ENCODE assay signal across 13 cellular contexts in the genomic region with DNA sequence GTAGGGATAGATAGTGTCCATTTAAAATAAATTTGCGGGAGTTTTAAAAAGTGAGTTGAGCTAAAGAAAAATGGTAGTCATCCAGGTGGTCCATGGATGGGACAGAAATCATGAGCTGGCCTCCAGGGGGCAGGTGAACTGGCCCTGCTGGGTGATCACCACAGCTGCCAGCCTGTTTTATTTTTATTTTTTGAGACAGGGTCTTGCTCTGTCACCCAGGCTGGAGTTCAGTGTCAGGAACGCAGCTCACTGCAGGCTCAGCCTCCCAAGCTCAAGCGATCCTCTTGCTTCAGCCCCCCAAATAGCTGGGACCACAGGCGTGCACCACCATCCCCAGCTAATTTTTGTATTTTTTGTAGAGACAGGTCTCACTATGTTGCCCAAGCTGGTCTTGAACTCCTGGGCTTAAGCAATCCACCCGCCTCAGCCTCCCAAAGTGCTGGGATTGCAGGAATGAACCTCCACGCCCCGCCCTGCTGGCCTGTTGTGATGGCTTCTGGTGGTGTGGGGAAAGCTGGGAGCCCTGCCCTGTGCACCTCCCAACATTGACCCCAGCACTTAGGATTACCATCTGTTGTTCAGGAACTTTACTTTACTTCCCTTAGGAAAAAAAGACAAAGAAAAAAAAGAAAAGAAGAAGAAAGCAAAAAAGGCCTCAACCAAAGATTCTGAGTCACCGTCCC. TPM values are rescaled to one million over a fixed set of nuclear protein-coding genes. Genes with fewer than 3 reads are reported as not detected.
DNase-seq lines count a peak whose midpoint lies in the region; ATAC-seq and TF ChIP-seq lines count a peak whose summit lies in the region.
"Had no signal": no experiment of that assay in that cellular context is flagged by ENCODE, and none has a peak within 500 bp of the region (broad histone marks: within the 10 kb centered on the region; RNA-seq: fewer than 3 reads in every experiment).

No MANE protein-coding gene starts in this region.

- ATAC-seq in activated B cell treated with CpG ODN at 0.5 μM for 24 hours (ENCODE audit: low read depth) (no peak), GM18511 (IDR thresholded peaks at IDR 0.05; ENCODE audit: unreplicated experiment) (no peak), GM19397 (IDR thresholded peaks at IDR 0.05; ENCODE audit: unreplicated experiment) (no peak), PC-3 (no peak)
- ATAC-seq in naive thymus-derived CD4-positive, alpha-beta T cell = no peak

- no peaks in the 10 kb centered on the region for H3K9me3 Mint-ChIP-seq in CD14-positive monocyte
- H3K9me3 Mint-ChIP-seq in activated B cell treated with CpG ODN at 0.5 μM for 24 hours = no peaks in the 10 kb centered on the region
- H3K9me3 Mint-ChIP-seq in naive thymus-derived CD4-positive, alpha-beta T cell = no peaks in the 10 kb centered on the region

- no peaks in the 10 kb centered on the region for H3K9me3 ChIP-seq in naive thymus-derived CD4-positive, alpha-beta T cell (ENCODE audit: control insufficient read depth in 2 of 3, low read length in 3 of 3)
- no peaks in the 10 kb centered on the region for H3K9me3 ChIP-seq in PC-3 (ENCODE audit: low read length)
- H3K9me3 ChIP-seq: transverse colon had no signal

- BruUV-seq in PC-3 (replicated peaks; lab: Mats Ljungman, UMichigan) = no TSS peak

- TF ChIP-seq CTCF in CD14-positive monocyte (IDR thresholded peaks at IDR 0.05) (no peak), GM12872 (IDR thresholded peaks at IDR 0.05; ENCODE audit: insufficient read depth, low read depth, low read length) (peak; percentile 30; the same call in 1 of the 3 replicates), activated B cell treated with CpG ODN at 0.5 μM for 24 hours (IDR thresholded peaks at IDR 0.05) (no peak), PC-3 (conservative IDR thresholded peaks at IDR 0.05; ENCODE audit: low read depth, low read length) (no peak; the same call in 1 of the 2 replicates)

- no peaks in the 10 kb centered on the region for H3K27me3 ChIP-seq in naive thymus-derived CD4-positive, alpha-beta T cell (ENCODE audit: control insufficient read depth in 2 of 2, insufficient read depth in 2 of 2, low read length in 2 of 2)
- no peaks in the 10 kb centered on the region for H3K27me3 ChIP-seq in PC-3 (ENCODE audit: low read length)
- H3K27me3 ChIP-seq: transverse colon had no signal

- DNase-seq in CD14-positive monocyte (ENCODE audit: low spot score) (no peak), activated B cell treated with CpG ODN at 0.5 μM for 24 hours (no peak), CD1c-positive myeloid dendritic cell (ENCODE audit: extremely low spot score) (no peak), PC-3 (no peak)
- no peak for DNase-seq in naive thymus-derived CD4-positive, alpha-beta T cell
- DNase-seq: amniotic stem cell; NCI-H1092 treated with DMSO at 0.1 percent for 48 hours; NK-92 treated with Interleukin-12 subunit alpha and Interleukin-12 subunit beta, amount 100 ng/mL, for 24 hours had no signal

- CTCF ChIA-PET in activated B cell treated with CpG ODN at 0.5 μM for 24 hours (lab: Charles Lee) (interaction anchor here (1.3 to 10.0 kb wide), 7 partner anchors 9 to 59 kb away, joined by 4 to 175 read pairs (median 9); partner anchors contain the start of genes CD74 and RPS14), PC-3 (lab: Charles Lee) (interaction anchor here (0.6 kb wide), 1 partner anchor 52 kb away, joined by 3 read pairs; no protein-coding TSS in a partner anchor)
- CTCF ChIA-PET in naive thymus-derived CD4-positive, alpha-beta T cell (lab: Charles Lee) = no interaction called here

- no peak overlapping the region for H2AFZ ChIP-seq in PC-3 (ENCODE audit: low read length)

- intact Hi-C loops in CD14-positive monocyte (cut with micrococcal nuclease) (loop anchor here in 1 of 2 donors (5.0 kb wide), 1 partner anchor 39 kb away; no protein-coding TSS in a partner anchor), activated B cell treated with CpG ODN at 0.5 μM for 24 hours (cut with micrococcal nuclease) (loop anchor here (1.0 to 2.0 kb wide), 4 partner anchors 14 to 52 kb away; partner anchors contain the start of genes CD74 and TCOF1), PC-3 (cut with micrococcal nuclease) (loop anchor here (1.0 kb wide), 1 partner anchor 38 kb away; no protein-coding TSS in a partner anchor)
- intact Hi-C loops in naive thymus-derived CD4-positive, alpha-beta T cell (cut with micrococcal nuclease) = loop anchor here (1.0 kb wide), 1 partner anchor 38 kb away; no protein-coding TSS in a partner anchor

- H4K20me1 ChIP-seq in PC-3 (ENCODE audit: low read length) = no peaks in the 10 kb centered on the region

- POLR2A ChIA-PET in activated B cell treated with CpG ODN at 0.5 μM for 24 hours (lab: Charles Lee) = interaction anchor here (0.6 to 30.4 kb wide), 16 partner anchors 10 to 361 kb away, joined by 3 to 2478 read pairs (median 5); partner anchors contain the start of genes CD74, DCTN4, RPS14 and TCOF1
- POLR2A ChIA-PET in naive thymus-derived CD4-positive, alpha-beta T cell (lab: Charles Lee) = interaction anchor here (0.5 to 1.6 kb wide), 3 partner anchors 9 to 1367 kb away, joined by 3 to 5 read pairs (median 4); no protein-coding TSS in a partner anchor
- POLR2A ChIA-PET in PC-3 (lab: Charles Lee; ENCODE audit: unreplicated experiment) = no interaction called here

- H3F3A ChIP-seq in PC-3 (ENCODE audit: low read length, unreplicated experiment) = no peaks in the 10 kb centered on the region

- H3K4me1 Mint-ChIP-seq in CD14-positive monocyte (peaks cover 3% of the 10 kb centered on the region), activated B cell treated with CpG ODN at 0.5 μM for 24 hours (peaks cover 47% of the 10 kb centered on the region)
- peaks cover 0 to 6% (median 5%) of the 10 kb centered on the region in 7 donors for H3K4me1 Mint-ChIP-seq in naive thymus-derived CD4-positive, alpha-beta T cell

- H3K9ac ChIP-seq in PC-3 (ENCODE audit: low read length) = no peak overlapping the region

- H3K27ac Mint-ChIP-seq in CD14-positive monocyte = peak overlapping the region in 5 of 7 donors; percentile 18 to 72 (median 57)
- H3K27ac Mint-ChIP-seq in activated B cell treated with CpG ODN at 0.5 μM for 24 hours = peak overlapping the region; percentile 53
- peak overlapping the region in 6 of 9 donors; percentile 22 to 73 (median 50) for H3K27ac Mint-ChIP-seq in naive thymus-derived CD4-positive, alpha-beta T cell

- no peak overlapping the region for H3K4me3 ChIP-seq in naive thymus-derived CD4-positive, alpha-beta T cell (ENCODE audit: low read length)
- no peak overlapping the region for H3K4me3 ChIP-seq in PC-3 (ENCODE audit: low read length)
- H3K4me3 ChIP-seq: transverse colon had no signal

- no peaks in the 10 kb centered on the region for H3K9me2 ChIP-seq in PC-3 (replicated peaks; ENCODE audit: low read length)

- H3K79me2 ChIP-seq in PC-3 (ENCODE audit: low read length) = no peaks in the 10 kb centered on the region

- no peak overlapping the region for H3K27ac ChIP-seq in naive thymus-derived CD4-positive, alpha-beta T cell (ENCODE audit: low read depth, low read length)
- no peak overlapping the region for H3K27ac ChIP-seq in PC-3 (ENCODE audit: low read length)
- H3K27ac ChIP-seq: C4-2B had no signal

- no peak overlapping the region for H3K4me3 Mint-ChIP-seq in CD14-positive monocyte
- no peak overlapping the region for H3K4me3 Mint-ChIP-seq in activated B cell treated with CpG ODN at 0.5 μM for 24 hours
- H3K4me3 Mint-ChIP-seq in naive thymus-derived CD4-positive, alpha-beta T cell = no peak overlapping the region

- H3K36me3 Mint-ChIP-seq in CD14-positive monocyte (peaks cover 71 to 96% of the 10 kb centered on the region in 2 donors), activated B cell treated with CpG ODN at 0.5 μM for 24 hours (ENCODE audit: low read depth) (peaks cover 87% of the 10 kb centered on the region)
- H3K36me3 Mint-ChIP-seq in naive thymus-derived CD4-positive, alpha-beta T cell = peaks cover 6 to 46% (median 19%) of the 10 kb centered on the region in 5 donors

- peaks cover 8 to 96% (median 12%) of the 10 kb centered on the region in 3 experiments for H3K36me3 ChIP-seq in naive thymus-derived CD4-positive, alpha-beta T cell (ENCODE audit: control insufficient read depth in 2 of 3, insufficient read depth in 3 of 3, low read length in 3 of 3)
- H3K36me3 ChIP-seq in PC-3 (ENCODE audit: low read depth, low read length) = peaks cover 61% of the 10 kb centered on the region

- H3K27me3 Mint-ChIP-seq in CD14-positive monocyte (ENCODE audit: low read depth in 3 of 3) (peaks cover 0 to 2% (median 1%) of the 10 kb centered on the region in 3 donors), activated B cell treated with CpG ODN at 0.5 μM for 24 hours (no peaks in the 10 kb centered on the region)
- H3K27me3 Mint-ChIP-seq in naive thymus-derived CD4-positive, alpha-beta T cell = no peaks in the 10 kb centered on the region

- H3K4me2 ChIP-seq in PC-3 (ENCODE audit: low read length) = no peak overlapping the region

- peaks cover 0 to 3% of the 10 kb centered on the region in 2 donors for H3K4me1 ChIP-seq in naive thymus-derived CD4-positive, alpha-beta T cell (ENCODE audit: control insufficient read depth in 2 of 2, insufficient read depth in 2 of 2, low read length in 2 of 2)
- no peaks in the 10 kb centered on the region for H3K4me1 ChIP-seq in PC-3 (ENCODE audit: insufficient read depth, low read length)
- H3K4me1 ChIP-seq: transverse colon had no signal

RNA-seq across cellular contexts. Expression of gene CD74, which starts 14.8 kb away (rescaled TPM):
- 1,000 to 10,000 TPM; 3,498 to 4,939 TPM for polyA plus RNA-seq in CD14-positive monocyte
- total RNA-seq in activated B cell treated with CpG ODN at 0.5 μM for 24 hours (5,323 and 5,628 TPM in 2 replicates), PC-3 (2014; rRNA removed) (0.22 and 0.52 TPM in 2 replicates)
- 1,000 to 10,000 TPM in 1 of 5 experiments, 100 to 1,000 TPM in 4; 153 to 1,948 (median 540) TPM for total RNA-seq in naive thymus-derived CD4-positive, alpha-beta T cell
- 100 to 1,000 TPM; 295 to 413 TPM for polyA plus RNA-seq in naive thymus-derived CD4-positive, alpha-beta T cell

RNA-seq across cellular contexts. Expression of gene TCOF1, which starts 40.4 kb away (rescaled TPM):
- polyA plus RNA-seq in CD14-positive monocyte = 1 to 10 TPM; 1.4 to 2.3 TPM
- total RNA-seq in activated B cell treated with CpG ODN at 0.5 μM for 24 hours (74.7 and 76.1 TPM in 2 replicates), PC-3 (2014; rRNA removed) (113 and 149 TPM in 2 replicates)
- total RNA-seq in naive thymus-derived CD4-positive, alpha-beta T cell = 10 to 100 TPM; 45.9 to 60.0 (median 54.6) TPM
- polyA plus RNA-seq in naive thymus-derived CD4-positive, alpha-beta T cell = 10 to 100 TPM in 1 of 2 donors, 1 to 10 TPM in 1; 3.9 to 27.0 TPM

RNA-seq across cellular contexts. Expression of gene RPS14, which starts 51.6 kb away (rescaled TPM):
- polyA plus RNA-seq in CD14-positive monocyte = 1,000 to 10,000 TPM; 2,768 to 3,499 TPM
- 4,086 and 4,865 TPM in 2 replicates for total RNA-seq in activated B cell treated with CpG ODN at 0.5 μM for 24 hours
- 1,000 to 10,000 TPM; 2,331 to 7,378 (median 6,414) TPM for total RNA-seq in naive thymus-derived CD4-positive, alpha-beta T cell
- polyA plus RNA-seq in naive thymus-derived CD4-positive, alpha-beta T cell = over 10,000 TPM in 1 of 2 donors, 1,000 to 10,000 TPM in 1; 8,640 to 11,248 TPM
- 2,005 and 2,031 TPM in 2 replicates for total RNA-seq in PC-3 (2014; rRNA removed)

Comparison
In these comparisons a context has a peak if more than half of its experiments do, and no peak if none do; other contexts are left out.
1. RNA of gene CD74, which starts 14.8 kb away (total RNA-seq): 5,323 to 5,628 TPM in activated B cell treated with CpG ODN at 0.5 μM for 24 hours and 153 to 1,948 TPM in naive thymus-derived CD4-positive, alpha-beta T cell; 0.22 to 0.52 TPM in PC-3; every median in the first group is over 100 times any median in the second.
2. Peak in every context shown above with its lines, with median percentiles within 50 percentile points of each other: H3K27ac Mint-ChIP-seq.